Comparison of ENCODE assay signal across 10 cellular contexts in the genomic region with DNA sequence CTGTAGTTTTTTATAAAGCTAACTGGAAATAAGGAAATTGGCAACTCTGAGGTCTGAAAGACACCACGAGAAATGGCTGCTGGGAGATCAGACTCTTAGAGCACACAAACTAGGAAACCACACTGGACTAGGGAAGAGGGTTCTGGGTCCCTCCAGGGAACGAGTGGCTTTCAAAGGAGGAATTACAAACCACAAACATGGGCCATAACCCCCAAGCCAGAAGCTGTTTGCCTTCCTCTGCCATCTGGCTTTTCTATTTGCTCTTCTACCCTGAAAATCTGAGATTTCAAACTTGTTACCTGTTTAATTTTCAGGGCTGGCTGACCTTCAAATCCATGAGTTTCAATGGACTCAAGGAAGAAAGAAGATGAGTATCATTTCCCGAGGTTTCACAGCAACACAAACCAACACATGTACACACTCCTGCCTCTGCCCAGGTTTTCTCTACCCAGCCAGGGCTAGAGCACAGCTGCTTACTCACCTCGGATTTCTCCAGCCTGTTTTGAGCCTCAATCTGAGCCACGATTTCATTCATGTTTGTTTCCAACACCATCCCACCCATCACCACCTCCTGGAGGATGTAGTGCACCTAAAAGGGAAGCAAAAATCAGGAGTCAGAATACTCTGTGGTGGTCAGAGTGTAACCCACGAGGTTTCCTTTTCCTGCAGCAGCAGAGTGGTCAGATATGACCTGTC. TPM values are rescaled to one million over a fixed set of nuclear protein-coding genes. Genes with fewer than 3 reads are reported as not detected.
DNase-seq lines count a peak whose midpoint lies in the region; ATAC-seq and TF ChIP-seq lines count a peak whose summit lies in the region.
"Had no signal": no experiment of that assay in that cellular context is flagged by ENCODE, and none has a peak within 500 bp of the region (broad histone marks: within the 10 kb centered on the region; RNA-seq: fewer than 3 reads in every experiment).

No MANE protein-coding gene starts in this region.

- H3K27me3 ChIP-seq in mesendoderm (ENCODE audit: insufficient read depth, low read length, poor library complexity): no peaks in the 10 kb centered on the region
- H3K27me3 ChIP-seq in aorta (ENCODE audit: control insufficient read depth in 1 of 2, insufficient read depth in 2 of 2, low read length in 1 of 2): no peaks in the 10 kb centered on the region
- H3K27me3 ChIP-seq in endodermal cell (ENCODE audit: control insufficient read depth, insufficient read depth, low read length, poor library complexity, severe bottlenecking): no peaks in the 10 kb centered on the region

- intact Hi-C loops in aorta (cut with DNase I): loop anchor here in 1 of 2 donors (5.0 kb wide), 1 partner anchor 85 kb away; a partner anchor contains a TSS

- H2BK15ac ChIP-seq in mesendoderm (replicated peaks; ENCODE audit: low read depth): no peak overlapping the region

- H3K79me2 ChIP-seq in mesendoderm (ENCODE audit: control insufficient read depth, insufficient read depth, low read length): no peaks in the 10 kb centered on the region

- peaks cover 7% of the 10 kb centered on the region for H3K4me1 Mint-ChIP-seq in activated naive CD4-positive, alpha-beta T cell treated with anti-CD3 and anti-CD28 coated beads, Interleukin-2, amount 10 ng/mL, durations not matched to agents 7 days and 5 days
- H3K4me1 Mint-ChIP-seq in endodermal cell: peaks cover 7% of the 10 kb centered on the region

- no peak overlapping the region for H2BK5ac ChIP-seq in mesendoderm (ENCODE audit: low read length)

- no peak overlapping the region for H3K4me3 Mint-ChIP-seq in activated naive CD4-positive, alpha-beta T cell treated with anti-CD3 and anti-CD28 coated beads, Interleukin-2, amount 10 ng/mL, durations not matched to agents 7 days and 5 days
- H3K4me3 Mint-ChIP-seq in endodermal cell: no peak overlapping the region
- H3K4me3 Mint-ChIP-seq: activated T-cell treated with anti-CD3 and anti-CD28 coated beads, Interleukin-2, amount 50 U/mL, for 4 hours; B cell had no signal

- no CpG with 5 or more reads among the region's 6 CpGs for WGBS in mesendoderm (ENCODE audit: extremely low coverage, insufficient coverage, low lambda C conversion rate)
- 19 to 20% methylated on average over 6 of the region's 6 CpGs for WGBS in aorta, 2 donors
- 88 to 93% methylated on average over 3 to 6 of the region's 6 CpGs for WGBS in endodermal cell (ENCODE audit: insufficient coverage in 1 of 2, insufficient read length in 1 of 2), 2 experiments

- no peak overlapping the region for H3K4me3 ChIP-seq in cardiac fibroblast (replicated peaks in 1 of 2; ENCODE audit: low read depth in 2 of 2, low read length in 2 of 2)
- no peak overlapping the region for H3K4me3 ChIP-seq in mesendoderm (ENCODE audit: low read length)
- no peak overlapping the region for H3K4me3 ChIP-seq in aorta (ENCODE audit: low read length in 2 of 2)
- no peak overlapping the region for H3K4me3 ChIP-seq in endodermal cell (ENCODE audit: low read length)

- H3K4ac ChIP-seq in mesendoderm (ENCODE audit: low read depth, low read length): no peak overlapping the region

- no peaks in the 10 kb centered on the region for H3K27me3 Mint-ChIP-seq in activated naive CD4-positive, alpha-beta T cell treated with anti-CD3 and anti-CD28 coated beads, Interleukin-2, amount 10 ng/mL, durations not matched to agents 7 days and 5 days
- no peaks in the 10 kb centered on the region for H3K27me3 Mint-ChIP-seq in endodermal cell (ENCODE audit: insufficient read depth)
- H3K27me3 Mint-ChIP-seq: B cell had no signal

- H4K5ac ChIP-seq in mesendoderm (ENCODE audit: low read length): no peak overlapping the region

- H3K27ac ChIP-seq in mesendoderm (ENCODE audit: low read depth, low read length) (peak overlapping the region; percentile 55), aorta (ENCODE audit: low read depth in 1 of 2, low read length in 2 of 2) (peak overlapping the region; percentile 83 to 88), endodermal cell (ENCODE audit: low read depth, low read length) (no peak overlapping the region)

- H3K56ac ChIP-seq in mesendoderm (ENCODE audit: low read length): no peak overlapping the region

- H3K9me3 ChIP-seq in aorta (ENCODE audit: control insufficient read depth, low read length) (no peaks in the 10 kb centered on the region), endodermal cell (ENCODE audit: control insufficient read depth, low read length) (no peaks in the 10 kb centered on the region)

- H3K18ac ChIP-seq in mesendoderm (ENCODE audit: low read length): no peak overlapping the region

- peaks cover 32% of the 10 kb centered on the region for H3K36me3 Mint-ChIP-seq in activated naive CD4-positive, alpha-beta T cell treated with anti-CD3 and anti-CD28 coated beads, Interleukin-2, amount 10 ng/mL, durations not matched to agents 7 days and 5 days
- H3K36me3 Mint-ChIP-seq in endodermal cell (ENCODE audit: low read depth): peaks cover 58% of the 10 kb centered on the region

- H3K79me1 ChIP-seq in mesendoderm (ENCODE audit: low read length): no peaks in the 10 kb centered on the region

- no peak overlapping the region for H3K4me2 ChIP-seq in mesendoderm (ENCODE audit: low read length)

- H3K36me3 ChIP-seq in mesendoderm (ENCODE audit: control insufficient read depth, insufficient read depth, low read length): peaks cover 5% of the 10 kb centered on the region
- H3K36me3 ChIP-seq in aorta (ENCODE audit: control insufficient read depth in 1 of 2, insufficient read depth in 2 of 2, low read length in 1 of 2): peaks cover 0 to 4% of the 10 kb centered on the region in 2 donors
- H3K36me3 ChIP-seq in endodermal cell (ENCODE audit: control insufficient read depth, insufficient read depth, low read length): peaks cover 51% of the 10 kb centered on the region

- H3K27ac Mint-ChIP-seq in activated naive CD4-positive, alpha-beta T cell treated with anti-CD3 and anti-CD28 coated beads, Interleukin-2, amount 10 ng/mL, durations not matched to agents 7 days and 5 days: peak overlapping the region; percentile 47
- H3K27ac Mint-ChIP-seq in endodermal cell: no peak overlapping the region

- no peak overlapping the region for H2BK120ac ChIP-seq in mesendoderm (ENCODE audit: low read depth, low read length)

- H4K8ac ChIP-seq in mesendoderm (ENCODE audit: low read depth, low read length): no peak overlapping the region

- peaks cover 3% of the 10 kb centered on the region for H3K4me1 ChIP-seq in mesendoderm (ENCODE audit: control insufficient read depth, low read depth, low read length)
- H3K4me1 ChIP-seq in aorta (ENCODE audit: control insufficient read depth in 1 of 2, insufficient read depth in 2 of 2, low read length in 2 of 2): peaks cover 2 to 3% of the 10 kb centered on the region in 2 donors
- no peaks in the 10 kb centered on the region for H3K4me1 ChIP-seq in endodermal cell (ENCODE audit: control insufficient read depth, insufficient read depth, low read length)

- ATAC-seq in aorta (ENCODE audit: low FRiP score) (peak; percentile 47), HG03280 (IDR thresholded peaks at IDR 0.05; ENCODE audit: unreplicated experiment) (no peak), HG02678 (IDR thresholded peaks at IDR 0.05; ENCODE audit: unreplicated experiment) (no peak)
- ATAC-seq: activated T-cell treated with anti-CD3 and anti-CD28 coated beads, Interleukin-2, amount 50 U/mL, for 4 hours had no signal

- no peak overlapping the region for H3K23ac ChIP-seq in mesendoderm (ENCODE audit: low read length)

- no peak for DNase-seq in activated naive CD4-positive, alpha-beta T cell treated with anti-CD3 and anti-CD28 coated beads, Interleukin-2, amount 10 ng/mL, durations not matched to agents 7 days and 5 days
- no peak for DNase-seq in activated naive CD4-positive, alpha-beta T cell treated with Interleukin-2 at 50 U/mL for 16 hours
- DNase-seq in cardiac fibroblast (ENCODE audit: low read depth in 2 of 2) (peak; percentile 61 to 69), mesendoderm (no peak), aorta (no peak), endodermal cell (no peak)
- DNase-seq: activated T-cell treated with anti-CD3 and anti-CD28 coated beads, Interleukin-2, amount 50 U/mL, for 4 hours had no signal

- H3K9me3 Mint-ChIP-seq in activated naive CD4-positive, alpha-beta T cell treated with anti-CD3 and anti-CD28 coated beads, Interleukin-2, amount 10 ng/mL, durations not matched to agents 7 days and 5 days: no peaks in the 10 kb centered on the region
- no peaks in the 10 kb centered on the region for H3K9me3 Mint-ChIP-seq in endodermal cell
- H3K9me3 Mint-ChIP-seq: activated T-cell treated with anti-CD3 and anti-CD28 coated beads, Interleukin-2, amount 50 U/mL, for 4 hours had no signal

- no peak overlapping the region for H2AK5ac ChIP-seq in mesendoderm (ENCODE audit: low read length)

- H3K9ac ChIP-seq in mesendoderm (ENCODE audit: low read length) (no peak overlapping the region), endodermal cell (ENCODE audit: extremely low read depth, low read length, poor library complexity, severe bottlenecking) (no peak overlapping the region)

- no peak for TF ChIP-seq CTCF in cardiac fibroblast (IDR thresholded peaks at IDR 0.05; ENCODE audit: low read depth, low read length)
- no peak for TF ChIP-seq CTCF in endodermal cell (conservative IDR thresholded peaks at IDR 0.05)

- CTCF ChIA-PET in activated naive CD4-positive, alpha-beta T cell treated with anti-CD3 and anti-CD28 coated beads, Interleukin-2, amount 10 ng/mL, durations not matched to agents 7 days and 5 days (lab: Charles Lee): no interaction called here

RNA-seq across cellular contexts. Expression of a gene that starts 22.6 kb away (rescaled TPM):
- 0.60 TPM for polyA plus RNA-seq in mesendoderm (2013, experiment 1 of 2)
- 0.55 TPM for polyA plus RNA-seq in mesendoderm (2013, experiment 2 of 2)
- total RNA-seq in aorta (10 to 100 TPM; 21.4 to 30.7 TPM), endodermal cell (1 to 10 TPM in 1 of 2 donors, under 1 TPM in 1; 0.95 to 3.3 TPM)
- 100 to 1,000 TPM in 1 of 2 donors, 1 to 10 TPM in 1; 4.2 to 225 TPM for polyA plus RNA-seq in aorta
- 2.0 TPM for polyA plus RNA-seq in endodermal cell (2013, experiment 1 of 2)
- 2.2 TPM for polyA plus RNA-seq in endodermal cell (2013, experiment 2 of 2)

RNA-seq across cellular contexts. Expression of a gene that starts 56.5 kb away (rescaled TPM):
- polyA plus RNA-seq in mesendoderm (2013, experiment 1 of 2): 21.4 TPM
- 21.9 TPM for polyA plus RNA-seq in mesendoderm (2013, experiment 2 of 2)
- 10 to 100 TPM; 24.5 to 33.2 TPM for total RNA-seq in aorta
- 10 to 100 TPM; 16.7 to 21.1 TPM for polyA plus RNA-seq in aorta
- total RNA-seq in endodermal cell: 10 to 100 TPM; 39.5 to 54.4 TPM
- polyA plus RNA-seq in endodermal cell (2013, experiment 1 of 2): 40.3 TPM
- 40.3 TPM for polyA plus RNA-seq in endodermal cell (2013, experiment 2 of 2)

Comparison
In these comparisons a context has a peak if more than half of its experiments do, and no peak if none do; other contexts are left out.
1. DNase-seq: peak in cardiac fibroblast (2 of 2); none in activated naive CD4-positive, alpha-beta T cell treated with anti-CD3 and anti-CD28 coated beads, Interleukin-2, amount 10 ng/mL, durations not matched to agents 7 days and 5 days (single experiment), activated naive CD4-positive, alpha-beta T cell treated with Interleukin-2 at 50 U/mL for 16 hours (single experiment), mesendoderm (single experiment), aorta (0 of 2) and endodermal cell (single experiment).
2. RNA of a gene that starts 22.6 kb away (total RNA-seq): 21.4 to 30.7 TPM in aorta; 0.95 to 3.3 TPM in endodermal cell; every median in the first group is over 4 times any median in the second.